Comparison of ENCODE assay signal across 23 cellular contexts in the genomic region with DNA sequence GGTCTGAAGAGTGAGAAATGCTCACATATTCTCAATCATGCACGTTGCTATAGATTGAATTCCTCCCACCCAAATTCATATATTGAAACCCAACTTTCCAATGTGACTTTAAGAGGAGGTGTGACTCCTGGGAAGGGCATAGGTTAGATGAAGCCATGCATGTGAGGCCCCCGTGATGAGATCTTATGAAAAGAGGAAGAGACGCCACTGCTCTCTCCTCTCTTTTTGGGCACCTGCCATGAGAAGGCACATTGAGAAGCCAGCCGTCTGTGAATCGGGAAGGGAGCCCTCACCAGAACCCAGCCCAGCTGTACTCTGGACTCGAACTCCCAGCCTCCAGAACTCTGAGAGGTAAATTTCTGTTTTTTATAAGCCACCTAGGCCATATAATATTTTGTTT.
"Had no signal": no experiment of that assay in that cellular context is flagged by ENCODE, and none has a peak within 500 bp of the region (broad histone marks: within the 10 kb centered on the region; RNA-seq: fewer than 3 reads in every experiment).

No MANE protein-coding gene starts in this region.

- H3K9me3 Mint-ChIP-seq: mesothelial cell of epicardium; nephron progenitor cell; stimulated activated memory B cell treated with anti-CD40 and anti-IgM and Interleukin-4, amounts not matched to agents 10 μg/mL and 1 μg/mL and 100 μg/mL, for 72 hours; stimulated activated naive CD8-positive, alpha-beta T cell treated with anti-CD3 and anti-CD28 coated beads, Interleukin-15, amount 100 ng/mL, for 72 hours; type B pancreatic cell had no signal

- H3K4me3 Mint-ChIP-seq: immature natural killer cell; mesothelial cell of epicardium; natural killer cell; nephron progenitor cell; stimulated activated memory B cell treated with anti-CD40 and anti-IgM and Interleukin-4, amounts not matched to agents 10 μg/mL and 1 μg/mL and 100 μg/mL, for 72 hours; stimulated activated naive CD8-positive, alpha-beta T cell treated with anti-CD3 and anti-CD28 coated beads, Interleukin-15, amount 100 ng/mL, for 72 hours; type B pancreatic cell had no signal

- H3K27me3 Mint-ChIP-seq: stimulated activated memory B cell treated with anti-CD40 and anti-IgM and Interleukin-4, amounts not matched to agents 10 μg/mL and 1 μg/mL and 100 μg/mL, for 72 hours had no signal

- H3K36me3 Mint-ChIP-seq: immature natural killer cell; mesothelial cell of epicardium; naive B cell; natural killer cell; stimulated activated memory B cell treated with anti-CD40 and anti-IgM and Interleukin-4, amounts not matched to agents 10 μg/mL and 1 μg/mL and 100 μg/mL, for 72 hours; type B pancreatic cell had no signal

- H3K27ac Mint-ChIP-seq: immature natural killer cell; mesothelial cell of epicardium; naive B cell; natural killer cell; nephron progenitor cell; stimulated activated memory B cell treated with anti-CD40 and anti-IgM and Interleukin-4, amounts not matched to agents 10 μg/mL and 1 μg/mL and 100 μg/mL, for 72 hours; stimulated activated naive CD8-positive, alpha-beta T cell treated with anti-CD3 and anti-CD28 coated beads, Interleukin-15, amount 100 ng/mL, for 72 hours; type B pancreatic cell had no signal

- H3K4me1 Mint-ChIP-seq: immature natural killer cell; mesothelial cell of epicardium; naive B cell; natural killer cell; stimulated activated memory B cell treated with anti-CD40 and anti-IgM and Interleukin-4, amounts not matched to agents 10 μg/mL and 1 μg/mL and 100 μg/mL, for 72 hours; stimulated activated naive CD8-positive, alpha-beta T cell treated with anti-CD3 and anti-CD28 coated beads, Interleukin-15, amount 100 ng/mL, for 72 hours had no signal

- DNase-seq: immature natural killer cell; kidney; left colon; left lung; lower lobe of right lung; mammary epithelial cell; mesendoderm; naive B cell; natural killer cell; nephron progenitor cell; ovary; posterior cingulate gyrus; right lobe of liver; stimulated activated CD4-positive, alpha-beta T cell treated with anti-CD3 and anti-CD28 coated beads, Interleukin-1b, Interleukin-23, amount 100 ng/mL, for 48 hours; stimulated activated CD4-positive, alpha-beta T cell treated with anti-CD3 and anti-CD28 coated beads, Interleukin-2, amount 100 ng/mL, for 48 hours; stimulated activated CD4-positive, alpha-beta T cell treated with anti-CD3 and anti-CD28 coated beads, Interleukin-4, amount 100 ng/mL, for 4 hours; stimulated activated CD8-positive, alpha-beta memory T cell treated with anti-CD3 and anti-CD28 coated beads, Interleukin-4, amount 100 ng/mL, for 48 hours; stimulated activated naive CD4-positive, alpha-beta T cell treated with Interleukin-2 at 50 U/mL for 16 hours; stimulated activated naive CD8-positive, alpha-beta T cell treated with anti-CD3 and anti-CD28 coated beads, Interleukin-15, amount 100 ng/mL, for 72 hours; uterus had no signal

- ATAC-seq: left colon; left lung; lower lobe of right lung; natural killer cell; right lobe of liver; stimulated activated memory B cell treated with anti-CD40 and anti-IgM and Interleukin-4, amounts not matched to agents 10 μg/mL and 1 μg/mL and 100 μg/mL, for 72 hours; stimulated activated naive CD8-positive, alpha-beta T cell treated with anti-CD3 and anti-CD28 coated beads, Interleukin-15, amount 100 ng/mL, for 72 hours had no signal
